ENCODE assay signal across 11 cellular contexts in genomic region chr4:89284828-89285227, GRCh38. TPM values are rescaled to one million over a fixed set of nuclear protein-coding genes. Genes with fewer than 3 reads are reported as not detected.
DNase-seq lines count a peak whose midpoint lies in the region; ATAC-seq and TF ChIP-seq lines count a peak whose summit lies in the region.
"Had no signal": no experiment of that assay in that cellular context is flagged by ENCODE, and none has a peak within 500 bp of the region (broad histone marks: within the 10 kb centered on the region; RNA-seq: fewer than 3 reads in every experiment).

No MANE protein-coding gene starts in this region.

- no peaks in the 10 kb centered on the region for H4K20me1 ChIP-seq in SK-N-SH (ENCODE audit: insufficient read depth)

- POLR2A ChIA-PET in SK-N-SH (lab: Yijun Ruan, JAX): no interaction called here

- H3K9me3 Mint-ChIP-seq in CD4-positive, CD25-positive, alpha-beta regulatory T cell: peaks cover 0 to 2% (median 0%) of the 10 kb centered on the region in 7 donors

- H3K36me3 Mint-ChIP-seq in CD4-positive, CD25-positive, alpha-beta regulatory T cell: peaks cover 12% of the 10 kb centered on the region

- intact Hi-C loops in left lung (cut with DNase I): no loop called here

- peak overlapping the region in 3 of 4 donors; percentile 79 to 92 (median 81) for H3K4me3 Mint-ChIP-seq in CD4-positive, CD25-positive, alpha-beta regulatory T cell

- H3K27me3 ChIP-seq in CD4-positive, CD25-positive, alpha-beta regulatory T cell (ENCODE audit: control insufficient read depth, insufficient read depth, low read length): no peaks in the 10 kb centered on the region
- H3K27me3 ChIP-seq in left lung (no peaks in the 10 kb centered on the region), SK-N-SH (ENCODE audit: insufficient read depth) (no peaks in the 10 kb centered on the region)

- no peak for TF ChIP-seq RAD21 in SK-N-SH (IDR thresholded peaks at IDR 0.05; ENCODE audit: low read length)

- CTCF ChIA-PET in SK-N-SH (lab: Yijun Ruan, JAX): no interaction called here

- WGBS in SK-N-SH (ENCODE audit: low lambda C conversion rate): 41% methylated on average over 3 of the region's 3 CpGs

- peak overlapping the region; percentile 44 to 97 (median 95) for H3K27ac Mint-ChIP-seq in CD4-positive, CD25-positive, alpha-beta regulatory T cell

- H3K79me2 ChIP-seq in SK-N-SH (ENCODE audit: insufficient read depth): no peaks in the 10 kb centered on the region

- no peak for DNase-seq in CD4-positive, CD25-positive, alpha-beta regulatory T cell
- peak; percentile 13 for DNase-seq in HK-2 (ENCODE audit: unreplicated experiment)
- DNase-seq in activated CD4-positive, CD25-positive, alpha-beta regulatory T cell treated with anti-CD3 and anti-CD28 coated beads, Interleukin-2, amount 50 U/mL, for 72 hours: peak; percentile 43
- no peak for DNase-seq in left lung
- no peak for DNase-seq in COR-L47 (lab: John Stamatoyannopoulos, UW)
- DNase-seq in SK-N-SH: no peak
- no peak for DNase-seq in GM13976 (ENCODE audit: low spot score)
- DNase-seq: kidney, NCI-H774 had no signal

- no peaks in the 10 kb centered on the region for H3F3A ChIP-seq in SK-N-SH (replicated peaks; ENCODE audit: insufficient read depth)

- no peak overlapping the region for H3K9ac ChIP-seq in SK-N-SH

- no peak overlapping the region for H3K4me2 ChIP-seq in SK-N-SH

- H3K27me3 Mint-ChIP-seq in CD4-positive, CD25-positive, alpha-beta regulatory T cell: no peaks in the 10 kb centered on the region

- TF ChIP-seq CTCF in left lung (IDR thresholded peaks at IDR 0.05) (no peak), SK-N-SH (IDR thresholded peaks at IDR 0.05) (no peak), GM13976 (IDR thresholded peaks at IDR 0.05; ENCODE audit: borderline replicate concordance, control extremely low read depth, extremely low read depth, insufficient read depth, missing control alignments) (no peak)

- H3K9me3 ChIP-seq in CD4-positive, CD25-positive, alpha-beta regulatory T cell (ENCODE audit: control insufficient read depth in 2 of 2, low read length in 2 of 2): no peaks in the 10 kb centered on the region
- H3K9me3 ChIP-seq in left lung (no peaks in the 10 kb centered on the region), SK-N-SH (no peaks in the 10 kb centered on the region)
- H3K9me3 ChIP-seq: prostate gland had no signal

- H3K4me1 ChIP-seq in CD4-positive, CD25-positive, alpha-beta regulatory T cell (ENCODE audit: control insufficient read depth, insufficient read depth, low read length, poor library complexity, severe bottlenecking): peaks cover 83% of the 10 kb centered on the region
- H3K4me1 ChIP-seq in left lung (peaks cover 2 to 25% of the 10 kb centered on the region in 2 donors), SK-N-SH (ENCODE audit: control insufficient read depth in 1 of 2, insufficient read depth in 2 of 2, low read depth in 1 of 2, low read length in 1 of 2) (no peaks in the 10 kb centered on the region; a peak in 1 of 4 replicates)
- H3K4me1 ChIP-seq: prostate gland had no signal

- no peak for ATAC-seq in CD4-positive, CD25-positive, alpha-beta regulatory T cell (ENCODE audit: low read depth in 2 of 2)
- peak; percentile 69 for ATAC-seq in left lung
- ATAC-seq in GM19351 (IDR thresholded peaks at IDR 0.05; ENCODE audit: unreplicated experiment): no peak

- peak overlapping the region; percentile 75 for H3K4me3 ChIP-seq in CD4-positive, CD25-positive, alpha-beta regulatory T cell (ENCODE audit: low read depth, low read length)
- H3K4me3 ChIP-seq in left lung: no peak overlapping the region
- H3K4me3 ChIP-seq in SK-N-SH (ENCODE audit: low read depth in 2 of 2, low read length in 1 of 2): no peak overlapping the region
- H3K4me3 ChIP-seq: prostate gland had no signal

- H3K4me1 Mint-ChIP-seq in CD4-positive, CD25-positive, alpha-beta regulatory T cell: peaks cover 44 to 84% (median 73%) of the 10 kb centered on the region in 4 donors

- no peaks in the 10 kb centered on the region for H3K9me2 ChIP-seq in SK-N-SH

- no peak for TF ChIP-seq EP300 in SK-N-SH (IDR thresholded peaks at IDR 0.05; ENCODE audit: borderline replicate concordance in 1 of 2, low read depth in 1 of 2, low read length in 1 of 2)

- H3K27ac ChIP-seq in CD4-positive, CD25-positive, alpha-beta regulatory T cell (ENCODE audit: insufficient read depth, low read length, poor library complexity, severe bottlenecking): peak overlapping the region; percentile 94
- H3K27ac ChIP-seq in left lung (peak overlapping the region in 1 of 2 donors; percentile 56), SK-N-SH (ENCODE audit: low read depth in 2 of 2, low read length in 1 of 2) (no peak overlapping the region)
- H3K27ac ChIP-seq: prostate gland had no signal

- H2AFZ ChIP-seq in SK-N-SH (ENCODE audit: low read depth): no peak overlapping the region

- H3K36me3 ChIP-seq in CD4-positive, CD25-positive, alpha-beta regulatory T cell (ENCODE audit: control insufficient read depth, insufficient read depth, low read length): peaks cover 4% of the 10 kb centered on the region
- H3K36me3 ChIP-seq in left lung: no peaks in the 10 kb centered on the region
- no peaks in the 10 kb centered on the region for H3K36me3 ChIP-seq in SK-N-SH (replicated peaks in 1 of 2; ENCODE audit: control insufficient read depth in 1 of 2, insufficient read depth in 2 of 2, low read length in 1 of 2)
- H3K36me3 ChIP-seq: prostate gland had no signal

- in situ Hi-C loops in GM13976 (cut with MboI; ENCODE audit: low sequenced_read_pairs, unreplicated experiment): no loop called here

TF ChIP-seq in SK-N-SH, 30 proteins besides CTCF, POLR2A, EP300 and RAD21:
- TF ChIP-seq GABPA (IDR thresholded peaks at IDR 0.05; ENCODE audit: low read depth) (no peak), PBX3 (IDR thresholded peaks at IDR 0.05) (no peak), NRF1 (IDR thresholded peaks at IDR 0.05; ENCODE audit: low read depth, low read length) (no peak), RXRA (IDR thresholded peaks at IDR 0.05; ENCODE audit: borderline replicate concordance, low read depth) (no peak), TAF1 (IDR thresholded peaks at IDR 0.05; ENCODE audit: borderline replicate concordance, low read depth, low read length) (no peak), MEF2A (IDR thresholded peaks at IDR 0.05; ENCODE audit: borderline replicate concordance, low read depth) (no peak), ELF1 (IDR thresholded peaks at IDR 0.05) (no peak), TCF12 (IDR thresholded peaks at IDR 0.05) (no peak), REST (IDR thresholded peaks at IDR 0.05; ENCODE audit: low read depth, low read length) (no peak), FOXM1 (IDR thresholded peaks at IDR 0.05; ENCODE audit: low read depth) (no peak), YY1 (IDR thresholded peaks at IDR 0.05; ENCODE audit: low read depth) (no peak), RCOR1 (IDR thresholded peaks at IDR 0.05; ENCODE audit: low read length) (no peak), RFX5 (IDR thresholded peaks at IDR 0.05; ENCODE audit: low read length) (no peak), MAX (IDR thresholded peaks at IDR 0.05; ENCODE audit: low read depth) (no peak), TEAD4 (IDR thresholded peaks at IDR 0.05; ENCODE audit: borderline replicate concordance, insufficient read depth) (no peak)

RNA-seq across cellular contexts. Expression of gene GPRIN3, which starts 22.8 kb away (rescaled TPM):
- 78.9 TPM for total RNA-seq in CD4-positive, CD25-positive, alpha-beta regulatory T cell
- polyA plus RNA-seq in CD4-positive, CD25-positive, alpha-beta regulatory T cell: 10 to 100 TPM; 11.7 to 13.4 (median 12.6) TPM
- total RNA-seq in left lung: 10 to 100 TPM in 1 of 2 donors, 1 to 10 TPM in 1; 9.4 to 14.1 TPM
- not detected in 2 replicates for polyA plus RNA-seq in SK-N-SH (2012; rRNA removed)
- polyA plus RNA-seq in SK-N-SH (2012; cell fraction: cytosol; rRNA removed): under 0.01 TPM in 2 replicates
- polyA plus RNA-seq in SK-N-SH (2012; cell fraction: nucleus; rRNA removed): under 0.01 TPM in 2 replicates

Comparison
In these comparisons a context has a peak if more than half of its experiments do, and no peak if none do; other contexts are left out.
1. DNase-seq: peak in HK-2 (single experiment) and activated CD4-positive, CD25-positive, alpha-beta regulatory T cell treated with anti-CD3 and anti-CD28 coated beads, Interleukin-2, amount 50 U/mL, for 72 hours (single experiment); none in CD4-positive, CD25-positive, alpha-beta regulatory T cell (0 of 3), left lung (0 of 2), COR-L47 (single experiment), SK-N-SH (single experiment) and GM13976 (single experiment).